In the genomic region with DNA sequence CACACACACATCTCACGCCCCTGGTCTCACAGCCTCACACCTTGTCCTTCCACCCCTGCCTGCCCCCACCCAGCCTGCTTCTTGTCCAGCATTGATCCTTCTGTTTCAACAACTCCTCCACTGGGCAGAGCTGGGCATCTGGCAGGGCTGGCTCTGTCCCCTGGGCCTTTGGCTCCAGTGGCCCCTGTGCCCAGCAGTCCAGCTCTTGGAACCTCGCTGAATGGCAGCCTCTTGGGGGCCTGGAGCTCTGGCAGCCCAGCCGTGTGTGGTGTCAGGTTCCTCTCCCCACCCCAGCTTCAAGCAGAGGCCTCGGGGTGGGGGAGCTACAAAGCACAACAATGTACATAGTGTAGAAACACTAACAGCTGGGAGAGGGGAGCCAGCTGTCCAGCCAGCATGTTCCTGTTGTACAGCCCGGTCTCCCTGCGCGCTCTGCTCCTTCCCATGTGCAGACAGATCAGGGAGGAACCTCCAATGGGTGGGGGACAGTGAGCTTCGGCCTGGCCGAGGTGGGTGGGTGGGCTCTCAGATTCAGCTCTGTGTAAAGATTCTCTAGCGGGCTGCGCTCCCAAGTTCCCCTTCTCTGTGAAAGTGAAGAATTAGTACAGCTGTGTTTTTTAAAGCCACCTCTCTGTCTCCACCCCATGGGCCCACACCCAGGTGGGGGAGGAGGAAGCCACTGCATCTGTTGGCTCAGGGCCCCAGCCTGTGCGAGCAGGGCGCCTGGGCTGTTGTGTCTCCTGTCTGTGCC, we compare ENCODE assay signal across 8 cellular contexts. TPM values are rescaled to one million over a fixed set of nuclear protein-coding genes. Genes with fewer than 3 reads are reported as not detected.
DNase-seq lines count a peak whose midpoint lies in the region; ATAC-seq and TF ChIP-seq lines count a peak whose summit lies in the region.

No MANE protein-coding gene starts in this region.

- 17 to 19% methylated on average over 13 of the region's 13 CpGs for WGBS in aorta, 2 donors

- H3K4me1 ChIP-seq in muscle layer of duodenum (ENCODE audit: control insufficient read depth in 1 of 2, insufficient read depth in 2 of 2, low read length in 2 of 2): peaks cover 11 to 35% of the 10 kb centered on the region in 2 donors
- peaks cover 0 to 2% of the 10 kb centered on the region in 2 donors for H3K4me1 ChIP-seq in aorta (ENCODE audit: control insufficient read depth in 1 of 2, insufficient read depth in 2 of 2, low read length in 2 of 2)

- H3K27ac ChIP-seq in muscle layer of duodenum (ENCODE audit: low read length) (peak overlapping the region; percentile 31), aorta (ENCODE audit: low read depth in 1 of 2, low read length in 2 of 2) (peak overlapping the region in 1 of 2 donors; percentile 32)

- H3K27me3 ChIP-seq in muscle layer of duodenum (ENCODE audit: low read depth, low read length) (no peaks in the 10 kb centered on the region), aorta (ENCODE audit: control insufficient read depth in 1 of 2, insufficient read depth in 2 of 2, low read length in 1 of 2) (no peaks in the 10 kb centered on the region)

- H3K36me3 ChIP-seq in muscle layer of duodenum (ENCODE audit: control insufficient read depth in 1 of 2, insufficient read depth in 2 of 2, low read length in 2 of 2) (peaks cover 31 to 47% of the 10 kb centered on the region in 2 donors), aorta (ENCODE audit: control insufficient read depth in 1 of 2, insufficient read depth in 2 of 2, low read length in 1 of 2) (peaks cover 0 to 8% of the 10 kb centered on the region in 2 donors)

- DNase-seq in AG10803 (ENCODE audit: low read depth) (peak; percentile 54), NCI-H82 (lab: John Stamatoyannopoulos, UW) (peak; percentile 87), dedifferentiated amniotic fluid mesenchymal stem cell (ENCODE audit: extremely low spot score) (peak; percentile 45), aorta (peak in 1 of 2 donors; percentile 81), T1000 (lab: John Stamatoyannopoulos, UW) (no peak)
- no peak for DNase-seq in stimulated activated CD4-positive, alpha-beta T cell treated with anti-CD3 and anti-CD28 coated beads, Interleukin-4, amount 100 ng/mL, for 24 hours

- no peak for TF ChIP-seq CTCF in AG10803 (conservative IDR thresholded peaks at IDR 0.05; ENCODE audit: low read length)

- intact Hi-C loops in aorta (cut with DNase I): no loop called here

- H3K9me3 ChIP-seq in muscle layer of duodenum (ENCODE audit: control insufficient read depth in 1 of 2, low read length in 2 of 2): no peaks in the 10 kb centered on the region
- H3K9me3 ChIP-seq in aorta (ENCODE audit: control insufficient read depth, low read length): no peaks in the 10 kb centered on the region

- ATAC-seq in GM19438 (IDR thresholded peaks at IDR 0.05; ENCODE audit: low read depth, unreplicated experiment): peak; percentile 57
- ATAC-seq in aorta (ENCODE audit: low FRiP score): peak; percentile 61

- no peak overlapping the region for H3K4me3 ChIP-seq in AG10803 (ENCODE audit: low read length)
- H3K4me3 ChIP-seq in muscle layer of duodenum (ENCODE audit: low read depth in 1 of 2, low read length in 2 of 2): peak overlapping the region in 1 of 2 donors; percentile 26
- H3K4me3 ChIP-seq in aorta (ENCODE audit: low read length in 2 of 2): no peak overlapping the region

RNA-seq across cellular contexts. Expression of a gene that starts 19.4 kb away (rescaled TPM):
- 10 to 100 TPM; 64.5 to 96.6 TPM for total RNA-seq in aorta
- 10 to 100 TPM; 11.6 to 69.9 TPM for polyA plus RNA-seq in aorta

RNA-seq across cellular contexts. Expression of a gene that starts 28.4 kb away (rescaled TPM):
- total RNA-seq in aorta: 100 to 1,000 TPM; 729 to 835 TPM
- 1,000 to 10,000 TPM; 1,703 to 2,385 TPM for polyA plus RNA-seq in aorta

Comparison
In these comparisons a context has a peak if more than half of its experiments do, and no peak if none do; other contexts are left out.
1. DNase-seq: peak in AG10803 (single experiment), NCI-H82 (single experiment) and dedifferentiated amniotic fluid mesenchymal stem cell (single experiment); none in stimulated activated CD4-positive, alpha-beta T cell treated with anti-CD3 and anti-CD28 coated beads, Interleukin-4, amount 100 ng/mL, for 24 hours (single experiment) and T1000 (single experiment).